8 cellular contexts compared by ENCODE assay signal in genomic region chr9:93577045-93577939, GRCh38.
DNase-seq lines count a peak whose midpoint lies in the region; ATAC-seq and TF ChIP-seq lines count a peak whose summit lies in the region.

No MANE protein-coding gene starts in this region.

- peaks cover 3% of the 10 kb centered on the region for H3K9me3 ChIP-seq in neuron (ENCODE audit: low read length)

- DNase-seq in NCI-H1417 (lab: John Stamatoyannopoulos, UW) (peak in 2 of 3 experiments; percentile 55 to 70), NCI-H1417 treated with DMSO at 0.1 percent for 48 hours (lab: John Stamatoyannopoulos, UW) (no peak), fibroblast of pulmonary artery (ENCODE audit: low read depth) (no peak)
- DNase-seq in activated CD8-positive, alpha-beta memory T cell treated with anti-CD3 and anti-CD28 coated beads, Interleukin-2, amount 50 U/mL, for 48 hours: peak; percentile 69

- peaks cover 25% of the 10 kb centered on the region for H3K4me1 ChIP-seq in neuron (ENCODE audit: insufficient read depth, low read length)

- no peak overlapping the region for H2AFZ ChIP-seq in neuron (ENCODE audit: low read depth, low read length)

- TF ChIP-seq CTCF in fibroblast of pulmonary artery (IDR thresholded peaks at IDR 0.05; ENCODE audit: low read length, missing control alignments): no peak

- peak overlapping the region; percentile 66 for H3K4me3 ChIP-seq in fibroblast of pulmonary artery (replicated peaks; ENCODE audit: low read depth, low read length)
- H3K4me3 ChIP-seq in neuron (ENCODE audit: low read length): peak overlapping the region; percentile 66

- ATAC-seq in HG03175 (IDR thresholded peaks at IDR 0.05; ENCODE audit: unreplicated experiment): peak; percentile 19
- no peak for ATAC-seq in HG03469 (IDR thresholded peaks at IDR 0.05; ENCODE audit: unreplicated experiment)
- ATAC-seq in HG03196 (IDR thresholded peaks at IDR 0.05; ENCODE audit: unreplicated experiment): no peak

- H3K36me3 ChIP-seq in neuron (ENCODE audit: insufficient read depth, low read length): no peaks in the 10 kb centered on the region

- no peaks in the 10 kb centered on the region for H3K27me3 ChIP-seq in neuron (ENCODE audit: insufficient read depth, low read length)

Comparison
In these comparisons a context has a peak if more than half of its experiments do, and no peak if none do; other contexts are left out.
1. DNase-seq: peak in NCI-H1417 (2 of 3) and activated CD8-positive, alpha-beta memory T cell treated with anti-CD3 and anti-CD28 coated beads, Interleukin-2, amount 50 U/mL, for 48 hours (single experiment); none in NCI-H1417 treated with DMSO at 0.1 percent for 48 hours (single experiment) and fibroblast of pulmonary artery (single experiment).